1 cellular context compared by ENCODE assay signal in the genomic region with DNA sequence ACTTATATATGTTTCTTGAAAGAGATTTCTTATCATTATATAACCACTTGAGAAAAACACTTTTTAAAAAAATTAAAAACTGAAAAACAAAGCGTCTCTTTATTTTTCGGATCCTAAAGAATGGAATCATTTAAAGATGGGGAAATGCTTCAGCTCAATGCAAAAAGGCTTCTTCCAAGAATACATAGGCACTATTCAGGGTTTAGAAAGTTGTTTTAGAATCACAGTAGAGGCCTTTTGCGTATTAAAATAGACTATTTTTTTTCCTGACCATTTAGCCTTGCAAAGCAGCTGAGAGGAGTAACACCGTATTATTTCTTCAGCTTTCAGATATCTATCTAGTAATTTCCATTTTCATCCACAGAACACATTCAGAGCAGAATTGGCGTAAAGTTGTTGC.
TF ChIP-seq lines count a peak whose summit lies in the region.

No MANE protein-coding gene starts in this region.

TF ChIP-seq in IMR-90, 13 proteins besides CTCF, POLR2A, EP300 and RAD21:
- TF ChIP-seq, protein P1, sequence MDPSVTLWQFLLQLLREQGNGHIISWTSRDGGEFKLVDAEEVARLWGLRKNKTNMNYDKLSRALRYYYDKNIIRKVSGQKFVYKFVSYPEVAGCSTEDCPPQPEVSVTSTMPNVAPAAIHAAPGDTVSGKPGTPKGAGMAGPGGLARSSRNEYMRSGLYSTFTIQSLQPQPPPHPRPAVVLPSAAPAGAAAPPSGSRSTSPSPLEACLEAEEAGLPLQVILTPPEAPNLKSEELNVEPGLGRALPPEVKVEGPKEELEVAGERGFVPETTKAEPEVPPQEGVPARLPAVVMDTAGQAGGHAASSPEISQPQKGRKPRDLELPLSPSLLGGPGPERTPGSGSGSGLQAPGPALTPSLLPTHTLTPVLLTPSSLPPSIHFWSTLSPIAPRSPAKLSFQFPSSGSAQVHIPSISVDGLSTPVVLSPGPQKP (IDR thresholded peaks at IDR 0.05; ENCODE audit: borderline replicate concordance, low read depth, low read length): no peak
- no peak for TF ChIP-seq RCOR1 (IDR thresholded peaks at IDR 0.05; ENCODE audit: insufficient replicate concordance, low read length)
- no peak for TF ChIP-seq BHLHE40 (IDR thresholded peaks at IDR 0.05; ENCODE audit: low read depth, low read length)
- no peak for TF ChIP-seq SMC3 (IDR thresholded peaks at IDR 0.05; ENCODE audit: low read depth, low read length)
- TF ChIP-seq MAZ (IDR thresholded peaks at IDR 0.05; ENCODE audit: borderline replicate concordance, low read depth, low read length): no peak
- TF ChIP-seq, protein P2, sequence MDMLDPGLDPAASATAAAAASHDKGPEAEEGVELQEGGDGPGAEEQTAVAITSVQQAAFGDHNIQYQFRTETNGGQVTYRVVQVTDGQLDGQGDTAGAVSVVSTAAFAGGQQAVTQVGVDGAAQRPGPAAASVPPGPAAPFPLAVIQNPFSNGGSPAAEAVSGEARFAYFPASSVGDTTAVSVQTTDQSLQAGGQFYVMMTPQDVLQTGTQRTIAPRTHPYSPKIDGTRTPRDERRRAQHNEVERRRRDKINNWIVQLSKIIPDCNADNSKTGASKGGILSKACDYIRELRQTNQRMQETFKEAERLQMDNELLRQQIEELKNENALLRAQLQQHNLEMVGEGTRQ (IDR thresholded peaks at IDR 0.05; ENCODE audit: low read depth, low read length): no peak
- TF ChIP-seq MAFK (IDR thresholded peaks at IDR 0.05; ENCODE audit: low read depth, low read length): no peak
- no peak for TF ChIP-seq MXI1 (IDR thresholded peaks at IDR 0.05; ENCODE audit: borderline replicate concordance, low read depth, low read length)
- TF ChIP-seq RFX5 (IDR thresholded peaks at IDR 0.05; ENCODE audit: low read depth, low read length): no peak
- no peak for TF ChIP-seq NFE2L2 (IDR thresholded peaks at IDR 0.05; ENCODE audit: low read depth, low read length)
- no peak for TF ChIP-seq CHD1 (IDR thresholded peaks at IDR 0.05; ENCODE audit: low read depth, low read length)
- no peak for TF ChIP-seq FOS (IDR thresholded peaks at IDR 0.05; ENCODE audit: low read depth, low read length)
- TF ChIP-seq CEBPB (IDR thresholded peaks at IDR 0.05; ENCODE audit: low read depth, low read length): no peak
